Comparison of ENCODE assay signal across 1 cellular context in the genomic region with DNA sequence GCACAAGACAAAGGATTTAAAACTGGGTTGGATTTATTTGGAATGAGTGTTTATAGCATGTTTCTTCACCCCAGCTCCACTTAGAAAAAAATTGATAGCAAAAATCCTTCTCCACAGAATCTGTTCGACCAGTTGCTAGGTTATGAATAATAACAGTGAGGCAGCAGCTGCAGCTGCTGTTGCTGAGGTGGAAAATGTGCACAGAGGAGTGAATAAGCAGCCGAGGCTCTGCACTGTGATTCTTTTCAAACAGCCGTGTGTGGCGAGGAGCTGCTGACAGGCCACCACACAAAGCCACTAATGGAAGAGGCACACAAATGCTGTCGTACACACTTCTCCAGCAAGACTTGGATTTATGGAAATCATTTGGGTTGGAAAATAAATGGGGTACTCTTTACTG.
TF ChIP-seq lines count a peak whose summit lies in the region.

No MANE protein-coding gene starts in this region.

TF ChIP-seq in HepG2, 621 proteins besides CTCF, POLR2A, EP300 and RAD21:
- TF ChIP-seq ZNF747 (CRISPR knock-in tag; IDR thresholded peaks at IDR 0.05; ENCODE audit: borderline replicate concordance) (no peak), ERF (CRISPR knock-in tag; IDR thresholded peaks at IDR 0.05) (no peak)
- TF ChIP-seq, protein P1, sequence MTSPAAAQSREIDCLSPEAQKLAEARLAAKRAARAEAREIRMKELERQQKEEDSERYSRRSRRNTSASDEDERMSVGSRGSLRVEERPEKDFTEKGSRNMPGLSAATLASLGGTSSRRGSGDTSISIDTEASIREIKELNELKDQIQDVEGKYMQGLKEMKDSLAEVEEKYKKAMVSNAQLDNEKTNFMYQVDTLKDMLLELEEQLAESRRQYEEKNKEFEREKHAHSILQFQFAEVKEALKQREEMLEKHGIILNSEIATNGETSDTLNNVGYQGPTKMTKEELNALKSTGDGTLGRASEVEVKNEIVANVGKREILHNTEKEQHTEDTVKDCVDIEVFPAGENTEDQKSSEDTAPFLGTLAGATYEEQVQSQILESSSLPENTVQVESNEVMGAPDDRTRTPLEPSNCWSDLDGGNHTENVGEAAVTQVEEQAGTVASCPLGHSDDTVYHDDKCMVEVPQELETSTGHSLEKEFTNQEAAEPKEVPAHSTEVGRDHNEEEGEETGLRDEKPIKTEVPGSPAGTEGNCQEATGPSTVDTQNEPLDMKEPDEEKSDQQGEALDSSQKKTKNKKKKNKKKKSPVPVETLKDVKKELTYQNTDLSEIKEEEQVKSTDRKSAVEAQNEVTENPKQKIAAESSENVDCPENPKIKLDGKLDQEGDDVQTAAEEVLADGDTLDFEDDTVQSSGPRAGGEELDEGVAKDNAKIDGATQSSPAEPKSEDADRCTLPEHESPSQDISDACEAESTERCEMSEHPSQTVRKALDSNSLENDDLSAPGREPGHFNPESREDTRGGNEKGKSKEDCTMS (CRISPR knock-in tag; conservative IDR thresholded peaks at IDR 0.05) = no peak
